28 cellular contexts compared by ENCODE assay signal in genomic region chr10:86423739-86424138, GRCh38. TPM values are rescaled to one million over a fixed set of nuclear protein-coding genes. Genes with fewer than 3 reads are reported as not detected.
"Had no signal": no experiment of that assay in that cellular context is flagged by ENCODE, and none has a peak within 500 bp of the region (broad histone marks: within the 10 kb centered on the region; RNA-seq: fewer than 3 reads in every experiment).

No MANE protein-coding gene starts in this region.

- H3K27me3 Mint-ChIP-seq: activated B cell treated with CpG ODN at 0.5 μM for 24 hours; activated CD4-positive, alpha-beta T cell treated with anti-CD3 and anti-CD28 coated beads for 36 hours; central memory CD8-positive, alpha-beta T cell had no signal

- H3K36me3 Mint-ChIP-seq: activated naive CD8-positive, alpha-beta T cell treated with anti-CD3 and anti-CD28 coated beads, Interleukin-2, amount 10 ng/mL, durations not matched to agents 7 days and 5 days; naive B cell; type B pancreatic cell had no signal

- H3K4me3 ChIP-seq: breast epithelium, lower lobe of right lung, sigmoid colon, thoracic aorta had no signal

- H3K4me1 Mint-ChIP-seq: activated B cell treated with CpG ODN at 0.5 μM for 24 hours; activated CD4-positive, alpha-beta memory T cell treated with anti-CD3 and anti-CD28 coated beads, Interleukin-2, amount 10 ng/mL, durations not matched to agents 7 days and 5 days; neural crest cell had no signal

- H3K4me1 ChIP-seq: breast epithelium, lower lobe of right lung, sigmoid colon had no signal

- ATAC-seq: activated CD4-positive, alpha-beta T cell treated with anti-CD3 and anti-CD28 coated beads for 36 hours; activated T-cell treated with anti-CD3 and anti-CD28 coated beads, Interleukin-2, amount 50 U/mL, for 72 hours; esophagus mucosa; left lobe of liver; lower lobe of right lung had no signal

- H3K27ac Mint-ChIP-seq: activated B cell treated with CpG ODN at 0.5 μM for 24 hours; activated CD4-positive, alpha-beta memory T cell treated with anti-CD3 and anti-CD28 coated beads, Interleukin-2, amount 10 ng/mL, durations not matched to agents 7 days and 5 days; activated CD4-positive, alpha-beta T cell treated with anti-CD3 and anti-CD28 coated beads for 36 hours; activated naive CD4-positive, alpha-beta T cell treated with anti-CD3 and anti-CD28 coated beads for 36 hours; activated naive CD8-positive, alpha-beta T cell treated with anti-CD3 and anti-CD28 coated beads, Interleukin-2, amount 10 ng/mL, durations not matched to agents 7 days and 5 days; activated T-cell treated with anti-CD3 and anti-CD28 coated beads, Interleukin-2, amount 50 U/mL, for 72 hours; type B pancreatic cell had no signal

- H3K9me3 Mint-ChIP-seq: activated B cell treated with CpG ODN at 0.5 μM for 24 hours; activated CD4-positive, alpha-beta memory T cell treated with anti-CD3 and anti-CD28 coated beads, Interleukin-2, amount 10 ng/mL, durations not matched to agents 7 days and 5 days; activated naive CD4-positive, alpha-beta T cell treated with anti-CD3 and anti-CD28 coated beads for 36 hours; activated naive CD8-positive, alpha-beta T cell treated with anti-CD3 and anti-CD28 coated beads, Interleukin-2, amount 10 ng/mL, durations not matched to agents 7 days and 5 days; activated T-cell treated with anti-CD3 and anti-CD28 coated beads, Interleukin-2, amount 50 U/mL, for 72 hours; central memory CD8-positive, alpha-beta T cell; neural crest cell; type B pancreatic cell had no signal

- DNase-seq: activated B cell treated with CpG ODN at 0.5 μM for 24 hours; activated CD4-positive, alpha-beta memory T cell treated with anti-CD3 and anti-CD28 coated beads, Interleukin-2, amount 10 ng/mL, durations not matched to agents 7 days and 5 days; activated CD4-positive, alpha-beta T cell treated with anti-CD3 and anti-CD28 coated beads for 36 hours; activated effector memory CD4-positive, alpha-beta T cell treated with Interleukin-2 at 50 U/mL for 16 hours; activated naive CD4-positive, alpha-beta T cell treated with anti-CD3 and anti-CD28 coated beads for 36 hours; activated naive CD8-positive, alpha-beta T cell treated with anti-CD3 and anti-CD28 coated beads, Interleukin-2, amount 10 ng/mL, durations not matched to agents 7 days and 5 days; activated T-cell treated with anti-CD3 and anti-CD28 coated beads, Interleukin-2, amount 50 U/mL, for 72 hours; amniotic stem cell; effector memory CD4-positive, alpha-beta T cell; foreskin melanocyte; kidney; lower lobe of right lung; naive B cell; sigmoid colon; stimulated activated CD4-positive, alpha-beta T cell treated with anti-CD3 and anti-CD28 coated beads, Interleukin-2, amount 100 ng/mL, for 48 hours; stimulated activated CD8-positive, alpha-beta memory T cell treated with anti-CD3 and anti-CD28 coated beads, Interleukin-4, amount 100 ng/mL, for 48 hours; stimulated activated naive CD4-positive, alpha-beta T cell treated with Interleukin-2 at 50 U/mL for 16 hours; T1000 had no signal

- H3K27ac ChIP-seq: breast epithelium, lower lobe of right lung, sigmoid colon, thoracic aorta had no signal

- H3K27me3 ChIP-seq: breast epithelium, sigmoid colon had no signal

- H3K4me3 Mint-ChIP-seq: activated B cell treated with CpG ODN at 0.5 μM for 24 hours; activated CD4-positive, alpha-beta memory T cell treated with anti-CD3 and anti-CD28 coated beads, Interleukin-2, amount 10 ng/mL, durations not matched to agents 7 days and 5 days; activated CD4-positive, alpha-beta T cell treated with anti-CD3 and anti-CD28 coated beads for 36 hours; activated naive CD4-positive, alpha-beta T cell treated with anti-CD3 and anti-CD28 coated beads for 36 hours; activated naive CD8-positive, alpha-beta T cell treated with anti-CD3 and anti-CD28 coated beads, Interleukin-2, amount 10 ng/mL, durations not matched to agents 7 days and 5 days; activated T-cell treated with anti-CD3 and anti-CD28 coated beads, Interleukin-2, amount 50 U/mL, for 72 hours; central memory CD8-positive, alpha-beta T cell; naive B cell; neural crest cell; type B pancreatic cell had no signal

- H3K36me3 ChIP-seq: breast epithelium, lower lobe of right lung, sigmoid colon, thoracic aorta had no signal

- H3K9me3 ChIP-seq: breast epithelium, lower lobe of right lung, sigmoid colon, thoracic aorta had no signal

RNA-seq across cellular contexts. Expression of gene GRID1, which starts 57.1 kb away (rescaled TPM):
- total RNA-seq: activated B cell treated with CpG ODN at 0.5 μM for 24 hours; activated CD4-positive, alpha-beta memory T cell treated with anti-CD3 and anti-CD28 coated beads, Interleukin-2, amount 10 ng/mL, durations not matched to agents 7 days and 5 days; activated CD4-positive, alpha-beta T cell treated with anti-CD3 and anti-CD28 coated beads for 36 hours; activated naive CD4-positive, alpha-beta T cell treated with anti-CD3 and anti-CD28 coated beads for 36 hours; activated naive CD8-positive, alpha-beta T cell treated with anti-CD3 and anti-CD28 coated beads, Interleukin-2, amount 10 ng/mL, durations not matched to agents 7 days and 5 days; activated T-cell treated with anti-CD3 and anti-CD28 coated beads, Interleukin-2, amount 50 U/mL, for 72 hours; endothelial cell of umbilical vein; osteoblast; T-helper 1 cell treated with Interleukin-12 subunit alpha and Interleukin-12 subunit beta and Interleukin-4 antibody, amounts not matched to agents 30 ng/mL and 1 ng/mL, for 36 hours had no signal
- polyA plus RNA-seq: endothelial cell of umbilical vein had no signal
